In the genomic region with DNA sequence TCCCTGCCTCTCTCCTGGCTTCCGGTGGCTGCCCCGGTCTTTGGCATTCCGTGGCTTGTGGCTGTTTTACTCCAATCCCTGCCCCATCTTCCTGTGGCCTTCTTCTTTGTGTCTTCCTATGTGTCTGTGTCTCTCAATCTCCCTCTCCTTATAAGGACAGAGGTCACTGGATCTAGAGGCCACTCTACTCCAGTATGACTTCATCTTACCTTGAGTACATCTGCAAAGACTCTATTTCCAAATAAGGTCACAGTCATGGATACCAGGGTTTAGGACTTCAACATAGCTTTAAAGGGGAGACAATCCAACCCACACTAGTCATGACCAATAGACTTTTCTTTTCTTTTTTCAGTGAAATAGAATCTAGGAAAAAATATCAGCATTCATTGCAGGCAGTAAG, we compare ENCODE assay signal across 2 cellular contexts.
TF ChIP-seq lines count a peak whose summit lies in the region.

No MANE protein-coding gene starts in this region.

TF ChIP-seq in IMR-90, 13 proteins besides CTCF, POLR2A, EP300 and RAD21:
- no peak for TF ChIP-seq MAFK (IDR thresholded peaks at IDR 0.05; ENCODE audit: low read depth, low read length)
- no peak for TF ChIP-seq BHLHE40 (IDR thresholded peaks at IDR 0.05; ENCODE audit: low read depth, low read length)
- no peak for TF ChIP-seq CEBPB (IDR thresholded peaks at IDR 0.05; ENCODE audit: low read depth, low read length)
- TF ChIP-seq MXI1 (IDR thresholded peaks at IDR 0.05; ENCODE audit: borderline replicate concordance, low read depth, low read length), result no peak
- no peak for TF ChIP-seq MAZ (IDR thresholded peaks at IDR 0.05; ENCODE audit: borderline replicate concordance, low read depth, low read length)
- TF ChIP-seq FOS (IDR thresholded peaks at IDR 0.05; ENCODE audit: low read depth, low read length), result no peak
- TF ChIP-seq, protein P1, sequence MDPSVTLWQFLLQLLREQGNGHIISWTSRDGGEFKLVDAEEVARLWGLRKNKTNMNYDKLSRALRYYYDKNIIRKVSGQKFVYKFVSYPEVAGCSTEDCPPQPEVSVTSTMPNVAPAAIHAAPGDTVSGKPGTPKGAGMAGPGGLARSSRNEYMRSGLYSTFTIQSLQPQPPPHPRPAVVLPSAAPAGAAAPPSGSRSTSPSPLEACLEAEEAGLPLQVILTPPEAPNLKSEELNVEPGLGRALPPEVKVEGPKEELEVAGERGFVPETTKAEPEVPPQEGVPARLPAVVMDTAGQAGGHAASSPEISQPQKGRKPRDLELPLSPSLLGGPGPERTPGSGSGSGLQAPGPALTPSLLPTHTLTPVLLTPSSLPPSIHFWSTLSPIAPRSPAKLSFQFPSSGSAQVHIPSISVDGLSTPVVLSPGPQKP (IDR thresholded peaks at IDR 0.05; ENCODE audit: borderline replicate concordance, low read depth, low read length), result no peak
- no peak for TF ChIP-seq RCOR1 (IDR thresholded peaks at IDR 0.05; ENCODE audit: insufficient replicate concordance, low read length)
- TF ChIP-seq CHD1 (IDR thresholded peaks at IDR 0.05; ENCODE audit: low read depth, low read length), result no peak
- TF ChIP-seq RFX5 (IDR thresholded peaks at IDR 0.05; ENCODE audit: low read depth, low read length), result no peak
- TF ChIP-seq SMC3 (IDR thresholded peaks at IDR 0.05; ENCODE audit: low read depth, low read length), result no peak
- TF ChIP-seq NFE2L2 (IDR thresholded peaks at IDR 0.05; ENCODE audit: low read depth, low read length), result no peak
- no peak for TF ChIP-seq USF2 (IDR thresholded peaks at IDR 0.05; ENCODE audit: low read depth, low read length)
TF ChIP-seq in IMR-90: peak in this region for 0.

TF ChIP-seq in H1, 55 proteins besides CTCF, POLR2A, EP300 and RAD21:
- TF ChIP-seq TBP (IDR thresholded peaks at IDR 0.05; ENCODE audit: low read depth, low read length) (no peak), SRF (IDR thresholded peaks at IDR 0.05; ENCODE audit: low read depth, low read length) (peak; percentile 50; the same call in 1 of the 2 replicates), ZNF274 (IDR thresholded peaks at IDR 0.05; ENCODE audit: borderline replicate concordance, extremely low read depth, low read length) (no peak), GTF2F1 (IDR thresholded peaks at IDR 0.05; ENCODE audit: borderline replicate concordance, low read depth, low read length) (no peak), KDM1A (IDR thresholded peaks at IDR 0.05; ENCODE audit: borderline replicate concordance, low read length) (no peak)
TF ChIP-seq in H1: peak in this region for 1.
